8 cellular contexts compared by ENCODE assay signal in the genomic region with DNA sequence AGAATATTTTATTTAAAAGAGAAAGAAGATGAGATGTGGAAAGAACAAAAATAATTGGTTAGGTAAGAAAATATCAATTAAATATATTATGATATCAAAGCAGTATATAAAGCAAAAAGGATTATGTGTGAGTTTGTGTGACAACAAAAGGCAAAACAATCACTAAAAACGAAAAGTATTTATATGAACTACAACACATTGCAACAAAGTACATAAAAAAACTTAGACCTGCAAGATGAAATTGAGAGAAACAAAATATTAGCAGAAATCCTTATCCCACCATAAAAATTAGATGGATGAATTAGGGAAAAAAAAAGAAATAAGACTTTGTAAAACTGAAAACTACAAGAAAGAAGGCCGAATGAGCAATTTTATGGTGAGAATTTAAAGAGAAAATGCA.
"Had no signal": no experiment of that assay in that cellular context is flagged by ENCODE, and none has a peak within 500 bp of the region (broad histone marks: within the 10 kb centered on the region; RNA-seq: fewer than 3 reads in every experiment).

No MANE protein-coding gene starts in this region.

- H3K36me3 ChIP-seq: HAP-1 had no signal

- FAIRE-seq: HTR-8/SVneo had no signal

- H3K4me3 ChIP-seq: GM23248, HAP-1 had no signal

- H3K9me3 ChIP-seq: HAP-1 had no signal

- H3K9ac ChIP-seq: GM23248 had no signal

- H2AFZ ChIP-seq: GM23248 had no signal

- DNase-seq: GM23248, GOT3, H7, HFFc6, KG1 had no signal

- ATAC-seq: HCT116 had no signal

- H3K27ac ChIP-seq: GM23248 had no signal

- H3K4me1 ChIP-seq: HAP-1 had no signal
